9 cellular contexts compared by ENCODE assay signal in the genomic region with DNA sequence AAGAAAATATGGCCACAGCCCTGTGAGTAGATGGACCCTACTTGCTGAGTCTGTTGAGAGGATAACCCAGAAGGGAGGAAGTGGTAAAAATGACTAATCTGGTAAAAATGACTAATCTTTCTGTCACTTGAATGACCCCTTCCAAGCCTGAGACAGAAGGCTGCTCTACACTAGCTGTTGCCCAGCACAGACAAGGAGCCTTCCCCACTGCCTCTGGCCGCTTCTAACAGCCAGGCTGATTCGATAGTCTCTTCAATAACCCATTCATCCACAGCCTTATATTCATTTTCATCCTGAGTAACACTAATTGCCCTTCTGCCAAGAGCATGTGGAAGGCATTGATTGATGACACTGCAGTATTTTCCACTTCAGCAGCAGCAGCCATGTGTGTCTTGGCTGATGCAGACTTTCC. TPM values are rescaled to one million over a fixed set of nuclear protein-coding genes. Genes with fewer than 3 reads are reported as not detected.
DNase-seq lines count a peak whose midpoint lies in the region; ATAC-seq, FAIRE-seq and TF ChIP-seq lines count a peak whose summit lies in the region.
"Had no signal": no experiment of that assay in that cellular context is flagged by ENCODE, and none has a peak within 500 bp of the region (broad histone marks: within the 10 kb centered on the region; RNA-seq: fewer than 3 reads in every experiment).

No MANE protein-coding gene starts in this region.

- intact Hi-C loops in thyroid gland (cut with DNase I): no loop called here

- no peak for TF ChIP-seq CTCF in GM13976 (IDR thresholded peaks at IDR 0.05; ENCODE audit: borderline replicate concordance, control extremely low read depth, extremely low read depth, insufficient read depth, missing control alignments)
- TF ChIP-seq CTCF in brain microvascular endothelial cell (IDR thresholded peaks at IDR 0.05; ENCODE audit: low read depth, low read length, missing control alignments): no peak
- no peak for TF ChIP-seq CTCF in endothelial cell (IDR thresholded peaks at IDR 0.05; ENCODE audit: unreplicated experiment)
- no peak for TF ChIP-seq CTCF in thyroid gland (IDR thresholded peaks at IDR 0.05)

- H3K36me3 Mint-ChIP-seq in stimulated activated effector memory CD8-positive, alpha-beta T cell treated with anti-CD3 and anti-CD28 coated beads, Interleukin-12 subunit alpha, Interleukin-12 subunit beta, amount 100 ng/mL, for 72 hours: no peaks in the 10 kb centered on the region
- no peaks in the 10 kb centered on the region for H3K36me3 Mint-ChIP-seq in endothelial cell (ENCODE audit: low read depth, unreplicated experiment)
- H3K36me3 Mint-ChIP-seq: natural killer cell had no signal

- H3K4me1 Mint-ChIP-seq in stimulated activated effector memory CD8-positive, alpha-beta T cell treated with anti-CD3 and anti-CD28 coated beads, Interleukin-12 subunit alpha, Interleukin-12 subunit beta, amount 100 ng/mL, for 72 hours: peaks cover 6% of the 10 kb centered on the region
- peaks cover 4% of the 10 kb centered on the region for H3K4me1 Mint-ChIP-seq in endothelial cell (ENCODE audit: unreplicated experiment)
- H3K4me1 Mint-ChIP-seq: natural killer cell had no signal

- no peaks in the 10 kb centered on the region for H3K9me3 Mint-ChIP-seq in stimulated activated effector memory CD8-positive, alpha-beta T cell treated with anti-CD3 and anti-CD28 coated beads, Interleukin-12 subunit alpha, Interleukin-12 subunit beta, amount 100 ng/mL, for 72 hours
- no peaks in the 10 kb centered on the region for H3K9me3 Mint-ChIP-seq in endothelial cell (ENCODE audit: unreplicated experiment)
- H3K9me3 Mint-ChIP-seq: natural killer cell had no signal

- no peak for TF ChIP-seq POLR2A in thyroid gland (IDR thresholded peaks at IDR 0.05)

- WGBS in thyroid gland, 2 donors: 66 to 81% methylated on average over 2 of the region's 2 CpGs

- H3K27ac ChIP-seq in brain microvascular endothelial cell (peak overlapping the region; percentile 76), thyroid gland (no peak overlapping the region)

- peak; percentile 93 for ATAC-seq in GM21723 (IDR thresholded peaks at IDR 0.05; ENCODE audit: unreplicated experiment)
- ATAC-seq in stimulated activated effector memory CD8-positive, alpha-beta T cell treated with anti-CD3 and anti-CD28 coated beads, Interleukin-12 subunit alpha, Interleukin-12 subunit beta, amount 100 ng/mL, for 72 hours: peak; percentile 95

- no peaks in the 10 kb centered on the region for H3K4me1 ChIP-seq in thyroid gland

- H3K27me3 ChIP-seq in brain microvascular endothelial cell (replicated peaks) (no peaks in the 10 kb centered on the region), thyroid gland (no peaks in the 10 kb centered on the region)

- peak; percentile 44 for DNase-seq in GM13976 (ENCODE audit: low spot score)
- peak; percentile 82 for DNase-seq in HTR-8/SVneo (ENCODE audit: insufficient read length, low spot score)
- peak; percentile 67 for DNase-seq in brain microvascular endothelial cell
- DNase-seq in stimulated activated effector memory CD8-positive, alpha-beta T cell treated with anti-CD3 and anti-CD28 coated beads, Interleukin-12 subunit alpha, Interleukin-12 subunit beta, amount 100 ng/mL, for 72 hours (ENCODE audit: low spot score in 2 of 2): no peak
- no peak for DNase-seq in UCSD-AML1 (lab: John Stamatoyannopoulos, UW; ENCODE audit: unreplicated experiment)
- no peak for DNase-seq in endothelial cell (ENCODE audit: low spot score)
- DNase-seq in thyroid gland: no peak
- DNase-seq: natural killer cell had no signal

- no peak overlapping the region for H3K4me3 Mint-ChIP-seq in stimulated activated effector memory CD8-positive, alpha-beta T cell treated with anti-CD3 and anti-CD28 coated beads, Interleukin-12 subunit alpha, Interleukin-12 subunit beta, amount 100 ng/mL, for 72 hours
- H3K4me3 Mint-ChIP-seq in endothelial cell (ENCODE audit: unreplicated experiment): no peak overlapping the region
- H3K4me3 Mint-ChIP-seq: natural killer cell had no signal

- in situ Hi-C loops in GM13976 (cut with MboI; ENCODE audit: low sequenced_read_pairs, unreplicated experiment) (no loop called here), brain microvascular endothelial cell (cut with HindIII; ENCODE audit: low pct_ligation_motif_present, low sequenced_read_pairs) (no loop called here)

- H3K36me3 ChIP-seq in brain microvascular endothelial cell (replicated peaks) (no peaks in the 10 kb centered on the region), thyroid gland (no peaks in the 10 kb centered on the region)

- peaks cover 2% of the 10 kb centered on the region for H3K27me3 Mint-ChIP-seq in endothelial cell (ENCODE audit: unreplicated experiment)

- peak overlapping the region; percentile 83 for H3K27ac Mint-ChIP-seq in stimulated activated effector memory CD8-positive, alpha-beta T cell treated with anti-CD3 and anti-CD28 coated beads, Interleukin-12 subunit alpha, Interleukin-12 subunit beta, amount 100 ng/mL, for 72 hours
- H3K27ac Mint-ChIP-seq in endothelial cell (ENCODE audit: unreplicated experiment): no peak overlapping the region
- H3K27ac Mint-ChIP-seq: natural killer cell had no signal

- H3K4me3 ChIP-seq in brain microvascular endothelial cell (ENCODE audit: low read depth, low read length): no peak overlapping the region
- H3K4me3 ChIP-seq in thyroid gland (replicated peaks in 1 of 3): no peak overlapping the region

- FAIRE-seq in HTR-8/SVneo (lab: Jason Lieb, UNC): peak; percentile 38

- no peaks in the 10 kb centered on the region for H3K9me3 ChIP-seq in thyroid gland

RNA-seq across cellular contexts. Expression of gene MAGEB17, which starts 18.4 kb away (rescaled TPM):
- not detected for total RNA-seq in endothelial cell (ENCODE audit: unreplicated experiment)
- total RNA-seq in thyroid gland: under 1 TPM in 3 of 4 donors, not detected in 1; 0.33 to 0.40 (median 0.39) TPM
- total RNA-seq: natural killer cell had no signal

Comparison
In these comparisons a context has a peak if more than half of its experiments do, and no peak if none do; other contexts are left out.
1. DNase-seq: peak in GM13976 (single experiment), HTR-8/SVneo (single experiment) and brain microvascular endothelial cell (single experiment); none in stimulated activated effector memory CD8-positive, alpha-beta T cell treated with anti-CD3 and anti-CD28 coated beads, Interleukin-12 subunit alpha, Interleukin-12 subunit beta, amount 100 ng/mL, for 72 hours (0 of 2), UCSD-AML1 (single experiment), endothelial cell (single experiment) and thyroid gland (0 of 2).